Comparison of ENCODE assay signal across 29 cellular contexts in the genomic region with DNA sequence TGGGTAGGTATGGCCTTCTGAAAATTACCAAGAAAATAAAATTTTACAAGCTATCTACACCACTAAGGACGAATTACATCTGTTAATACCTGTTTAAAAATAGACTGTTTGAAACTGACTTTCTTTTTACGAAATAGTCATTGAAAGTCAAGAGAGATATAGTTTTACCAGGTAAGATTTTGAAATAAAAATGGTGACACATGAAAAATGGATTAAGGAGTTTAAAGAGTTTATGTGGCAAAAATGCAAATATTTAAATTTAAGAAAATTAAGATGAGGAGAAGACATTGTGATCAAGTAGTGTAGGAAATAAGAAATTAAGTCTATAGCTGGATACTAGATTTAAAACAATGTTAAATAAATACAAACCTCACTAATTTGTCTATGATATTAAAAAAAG.
"Had no signal": no experiment of that assay in that cellular context is flagged by ENCODE, and none has a peak within 500 bp of the region (broad histone marks: within the 10 kb centered on the region; RNA-seq: fewer than 3 reads in every experiment).

No MANE protein-coding gene starts in this region.

- H3K4me1 ChIP-seq: colonic mucosa, esophagus muscularis mucosa, esophagus squamous epithelium, foreskin keratinocyte, gastrocnemius medialis, gastroesophageal sphincter, heart left ventricle, heart right ventricle had no signal

- H3K9me3 Mint-ChIP-seq: dendritic cell treated with granulocyte-macrophage colony-stimulating factor and Interleukin-4, amounts not matched to agents 40 ng/mL and 50 ng/mL, for 4 days; effector memory CD8-positive, alpha-beta T cell; endodermal cell had no signal

- ATAC-seq: effector memory CD8-positive, alpha-beta T cell; esophagus mucosa; foreskin keratinocyte; gastrocnemius medialis; gastroesophageal sphincter; heart left ventricle; heart right ventricle had no signal

- H3K27ac Mint-ChIP-seq: dendritic cell treated with granulocyte-macrophage colony-stimulating factor and Interleukin-4, amounts not matched to agents 40 ng/mL and 50 ng/mL, for 4 days; endodermal cell had no signal

- H3K27me3 ChIP-seq: colonic mucosa, dorsolateral prefrontal cortex, esophagus muscularis mucosa, esophagus squamous epithelium, foreskin keratinocyte, gastrocnemius medialis, gastroesophageal sphincter, heart left ventricle, heart right ventricle had no signal

- H3K9me3 ChIP-seq: colonic mucosa, esophagus muscularis mucosa, esophagus squamous epithelium, gastrocnemius medialis, gastroesophageal sphincter had no signal

- DNase-seq: colonic mucosa; cortex of kidney; dermis blood vessel endothelial cell; dorsolateral prefrontal cortex; effector CD4-positive, alpha-beta T cell; effector CD8-positive, alpha-beta T cell; effector memory CD4-positive, alpha-beta T cell; effector memory CD8-positive, alpha-beta T cell; endodermal cell; erythroblast; esophagus squamous epithelium; foreskin fibroblast; foreskin keratinocyte; foreskin melanocyte; gastrocnemius medialis; glutamatergic neuron; head of caudate nucleus; heart left ventricle; heart right ventricle had no signal

- H3K4me3 Mint-ChIP-seq: dendritic cell treated with granulocyte-macrophage colony-stimulating factor and Interleukin-4, amounts not matched to agents 40 ng/mL and 50 ng/mL, for 4 days; endodermal cell had no signal

- H3K27ac ChIP-seq: colonic mucosa, coronary artery, dorsolateral prefrontal cortex, epithelial cell of prostate, esophagus muscularis mucosa, esophagus squamous epithelium, foreskin keratinocyte, gastrocnemius medialis, gastroesophageal sphincter, heart left ventricle, heart right ventricle had no signal

- H3K4me3 ChIP-seq: colonic mucosa, coronary artery, dorsolateral prefrontal cortex, esophagus muscularis mucosa, esophagus squamous epithelium, gastrocnemius medialis, gastroesophageal sphincter, heart left ventricle, heart right ventricle had no signal

- FAIRE-seq: colon, endometrium, endothelial cell of umbilical vein, frontal cortex had no signal

- H3K27me3 Mint-ChIP-seq: effector memory CD8-positive, alpha-beta T cell had no signal

- H3K36me3 ChIP-seq: colonic mucosa, esophagus muscularis mucosa, esophagus squamous epithelium, gastrocnemius medialis, gastroesophageal sphincter, heart left ventricle, heart right ventricle had no signal
